ENCODE assay signal across 16 cellular contexts in the genomic region with DNA sequence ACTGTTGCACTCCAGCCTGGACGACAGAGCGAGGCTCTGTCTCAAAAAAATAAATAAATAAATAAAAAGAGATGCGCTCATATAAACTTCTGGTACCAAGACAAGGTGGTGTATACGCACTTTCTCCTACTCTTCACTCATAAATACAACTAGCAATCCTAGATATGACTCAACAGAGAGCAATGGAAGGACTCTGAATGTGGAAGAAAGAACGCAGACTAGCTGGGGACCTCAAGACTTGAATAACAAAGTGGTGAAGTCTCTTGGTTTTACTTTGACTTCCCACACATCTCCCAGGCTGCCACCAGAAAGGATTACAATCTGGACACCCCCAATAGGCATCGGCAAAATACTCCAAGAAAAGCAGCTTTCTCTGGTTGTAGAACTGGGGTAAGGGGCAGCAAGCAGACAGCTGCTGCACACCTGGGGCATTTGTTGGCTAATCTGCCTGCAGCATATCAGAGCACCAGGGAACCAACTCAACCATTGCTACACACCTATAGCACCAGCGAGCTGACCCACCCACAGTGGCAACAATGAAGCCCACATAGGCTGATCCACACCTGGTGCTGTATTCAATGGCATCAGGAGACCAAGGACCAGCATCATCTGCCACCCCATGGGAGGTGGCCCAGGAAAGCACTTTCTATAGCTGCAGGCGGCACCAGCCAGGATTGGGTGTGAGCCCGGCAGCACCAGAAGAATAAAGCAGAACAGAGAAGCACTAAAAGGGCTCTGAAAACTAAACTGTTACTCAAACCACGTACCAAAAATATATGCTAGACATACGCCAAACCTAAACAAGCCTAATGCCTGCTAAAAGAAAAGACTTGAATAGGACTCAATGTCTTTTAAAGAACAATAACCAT.
"Had no signal": no experiment of that assay in that cellular context is flagged by ENCODE, and none has a peak within 500 bp of the region (broad histone marks: within the 10 kb centered on the region; RNA-seq: fewer than 3 reads in every experiment).

No MANE protein-coding gene starts in this region.

- DNase-seq: activated CD4-positive, alpha-beta T cell treated with anti-CD3 and anti-CD28 coated beads, Interleukin-2, amount 10 ng/mL, durations not matched to agents 24 days and 14 days; activated CD4-positive, CD25-positive, alpha-beta regulatory T cell; activated CD8-positive, alpha-beta T cell treated with anti-CD3 and anti-CD28 coated beads, Interleukin-2, amount 10 ng/mL, durations not matched to agents 7 days and 5 days; activated naive CD4-positive, alpha-beta T cell treated with anti-CD3 and anti-CD28 coated beads for 36 hours; activated T-cell treated with anti-CD3 and anti-CD28 coated beads, Interleukin-2, amount 50 U/mL, for 24 hours; gastrocnemius medialis; head of caudate nucleus; kidney; left lung; occipital lobe; retina; stimulated activated naive CD8-positive, alpha-beta T cell treated with anti-CD3 and anti-CD28 coated beads, Interleukin-15, Interleukin-2, amounts not matched to agents 100 U/mL and 50 U/mL, for 24 hours; substantia nigra; tibial artery had no signal

- ATAC-seq: activated CD8-positive, alpha-beta T cell treated with anti-CD3 and anti-CD28 coated beads, Interleukin-2, amount 10 ng/mL, durations not matched to agents 7 days and 5 days; gastrocnemius medialis; left lung; stimulated activated naive CD8-positive, alpha-beta T cell treated with anti-CD3 and anti-CD28 coated beads, Interleukin-15, Interleukin-2, amounts not matched to agents 100 U/mL and 50 U/mL, for 24 hours had no signal

- H3K27ac ChIP-seq: coronary artery, gastrocnemius medialis, left lung, tibial artery, vagina had no signal

- H3K27me3 ChIP-seq: gastrocnemius medialis, left lung, vagina had no signal

- FAIRE-seq: kidney had no signal

- H3K9me3 ChIP-seq: gastrocnemius medialis, left lung, tibial artery, vagina had no signal

- H3K4me1 ChIP-seq: gastrocnemius medialis, left lung, tibial artery, vagina had no signal

- H3K36me3 ChIP-seq: gastrocnemius medialis, left lung, tibial artery, vagina had no signal

- H3K4me3 ChIP-seq: coronary artery, gastrocnemius medialis, left lung, tibial artery, vagina had no signal
